Comparison of ENCODE assay signal across 22 cellular contexts in genomic region chr1:63041660-63042059, GRCh38.
"Had no signal": no experiment of that assay in that cellular context is flagged by ENCODE, and none has a peak within 500 bp of the region (broad histone marks: within the 10 kb centered on the region; RNA-seq: fewer than 3 reads in every experiment).

No MANE protein-coding gene starts in this region.

- ATAC-seq: esophagus mucosa; gastrocnemius medialis; lower lobe of right lung; natural killer cell; pancreas; stimulated activated memory B cell treated with anti-CD40 and anti-IgM and Interleukin-4, amounts not matched to agents 10 μg/mL and 1 μg/mL and 100 μg/mL, for 72 hours; stimulated activated naive CD8-positive, alpha-beta T cell treated with anti-CD3 and anti-CD28 coated beads, Interleukin-15, Interleukin-2, amounts not matched to agents 100 U/mL and 50 U/mL, for 24 hours had no signal

- H3K27me3 ChIP-seq: gastrocnemius medialis, pancreas, spleen, testis, tibial artery had no signal

- H3K4me1 ChIP-seq: gastrocnemius medialis, lower lobe of right lung, pancreas, spleen, testis, tibial artery had no signal

- DNase-seq: effector CD8-positive, alpha-beta T cell; endodermal cell; foreskin fibroblast; gastrocnemius medialis; head of caudate nucleus; left ventricle myocardium superior; lower lobe of right lung; natural killer cell; occipital lobe; pancreas; retina; spleen; stimulated activated CD4-positive, alpha-beta T cell treated with anti-CD3 and anti-CD28 coated beads, Interleukin-4, amount 100 ng/mL, for 4 hours; stimulated activated naive CD8-positive, alpha-beta T cell treated with anti-CD3 and anti-CD28 coated beads, Interleukin-15, Interleukin-2, amounts not matched to agents 100 U/mL and 50 U/mL, for 24 hours; substantia nigra; testis; tibial artery had no signal

- H3K4me3 ChIP-seq: gastrocnemius medialis, lower lobe of right lung, pancreas, skin epidermis, spleen, testis, tibial artery had no signal

- FAIRE-seq: keratinocyte, pancreas had no signal

- H3K27ac ChIP-seq: epithelial cell of prostate, gastrocnemius medialis, lower lobe of right lung, pancreas, skin epidermis, spleen, testis, tibial artery had no signal

- H3K36me3 ChIP-seq: gastrocnemius medialis, lower lobe of right lung, pancreas, spleen, tibial artery had no signal

- H3K9me3 ChIP-seq: gastrocnemius medialis, lower lobe of right lung, pancreas, spleen, testis, tibial artery had no signal
